ENCODE assay signal across 8 cellular contexts in the genomic region with DNA sequence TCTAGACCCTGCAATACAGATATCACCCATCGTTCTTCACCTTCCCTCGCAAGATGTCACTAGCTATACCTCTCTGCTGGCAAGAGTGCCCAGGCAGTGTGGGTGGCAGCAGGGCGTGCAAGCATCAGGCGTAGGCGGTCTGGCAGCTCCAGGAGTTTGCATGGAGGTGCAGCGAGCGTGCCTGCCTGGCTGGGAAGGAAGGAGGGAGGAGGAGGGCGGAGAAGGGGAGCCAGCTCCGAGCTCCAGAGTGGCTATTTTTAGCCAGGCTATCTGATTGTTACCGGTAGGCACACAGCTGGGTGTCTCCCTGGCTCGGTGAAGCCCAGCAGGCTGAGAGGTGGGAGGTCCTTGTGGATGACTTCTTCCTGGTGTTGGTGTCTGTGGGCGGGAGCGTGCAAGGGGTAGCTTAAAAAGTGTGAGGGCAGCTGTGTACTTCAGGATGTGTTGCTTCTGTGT. TPM values are rescaled to one million over a fixed set of nuclear protein-coding genes. Genes with fewer than 3 reads are reported as not detected.
DNase-seq lines count a peak whose midpoint lies in the region; ATAC-seq and TF ChIP-seq lines count a peak whose summit lies in the region.

No MANE protein-coding gene starts in this region.

- H3K9me3 Mint-ChIP-seq in activated CD4-positive, alpha-beta T cell treated with anti-CD3 and anti-CD28 coated beads for 36 hours (ENCODE audit: low read depth) = no peaks in the 10 kb centered on the region

- peaks cover 0 to 60% (median 59%) of the 10 kb centered on the region in 4 donors for H3K4me1 ChIP-seq in sigmoid colon

- H3K4me1 Mint-ChIP-seq in activated CD4-positive, alpha-beta T cell treated with anti-CD3 and anti-CD28 coated beads for 36 hours = peaks cover 56% of the 10 kb centered on the region

- peak overlapping the region; percentile 20 for H3K27ac Mint-ChIP-seq in activated CD4-positive, alpha-beta T cell treated with anti-CD3 and anti-CD28 coated beads for 36 hours

- peak overlapping the region; percentile 18 for H3K4me3 Mint-ChIP-seq in activated CD4-positive, alpha-beta T cell treated with anti-CD3 and anti-CD28 coated beads for 36 hours

- DNase-seq in activated CD4-positive, alpha-beta T cell treated with anti-CD3 and anti-CD28 coated beads for 36 hours = peak; percentile 62
- DNase-seq in activated CD4-positive, alpha-beta T cell treated with anti-CD3 and anti-CD28 coated beads, Interleukin-2, amount 50 U/mL, for 1 hour = no peak
- DNase-seq in NCI-H526 treated with DMSO at 0.1 percent for 48 hours (lab: John Stamatoyannopoulos, UW) (peak; percentile 81), astrocyte of the cerebellum (ENCODE audit: low read depth) (no peak), iPS DF 19.7 (ENCODE audit: low read depth, low spot score) (peak; percentile 57), sigmoid colon (peak; percentile 87), cortex of kidney (lab: John Stamatoyannopoulos, UW) (no peak)

- peak overlapping the region; percentile 73 to 98 (median 96) for H3K27ac ChIP-seq in sigmoid colon

- TF ChIP-seq CTCF in astrocyte of the cerebellum (IDR thresholded peaks at IDR 0.05; ENCODE audit: low read depth, low read length, missing control alignments) (no peak), sigmoid colon (IDR thresholded peaks at IDR 0.05) (no peak)

- in situ Hi-C loops in astrocyte of the cerebellum (cut with HindIII; ENCODE audit: low sequenced_read_pairs) = no loop called here

- no peak for TF ChIP-seq POLR2A in sigmoid colon (IDR thresholded peaks at IDR 0.05)

- H3K27me3 Mint-ChIP-seq in activated CD4-positive, alpha-beta T cell treated with anti-CD3 and anti-CD28 coated beads for 36 hours = no peaks in the 10 kb centered on the region

- 9 to 18% methylated on average over 13 of the region's 13 CpGs for WGBS in sigmoid colon, 2 donors

- CTCF ChIA-PET in activated CD4-positive, alpha-beta T cell treated with anti-CD3 and anti-CD28 coated beads for 36 hours (lab: Charles Lee) = interaction anchor here (0.5 to 2.4 kb wide), 13 partner anchors 8 to 1026 kb away, joined by 3 to 20 read pairs (median 3); partner anchors contain the start of genes C3AR1 and SLC2A14

- POLR2A ChIA-PET in activated CD4-positive, alpha-beta T cell treated with anti-CD3 and anti-CD28 coated beads for 36 hours (lab: Charles Lee) = interaction anchor here (0.6 to 1.4 kb wide), 3 partner anchors 28 to 118 kb away, joined by 3 to 6 read pairs (median 3); partner anchors contain the start of genes C3AR1 and ZNF705A

- H3K9me3 ChIP-seq in sigmoid colon = no peaks in the 10 kb centered on the region

- H3K4me3 ChIP-seq in astrocyte of the cerebellum (ENCODE audit: low read depth, low read length) (peak overlapping the region; percentile 27), sigmoid colon (peak overlapping the region in 3 of 4 donors; percentile 18 to 33 (median 23))

- ATAC-seq in activated CD4-positive, alpha-beta T cell treated with anti-CD3 and anti-CD28 coated beads for 36 hours = peak; percentile 66
- no peak for ATAC-seq in HG03280 (IDR thresholded peaks at IDR 0.05; ENCODE audit: unreplicated experiment)

- H3K27me3 ChIP-seq in sigmoid colon = no peaks in the 10 kb centered on the region

- peaks cover 17% of the 10 kb centered on the region for H3K36me3 Mint-ChIP-seq in activated CD4-positive, alpha-beta T cell treated with anti-CD3 and anti-CD28 coated beads for 36 hours (ENCODE audit: low read depth)

- no peak for TF ChIP-seq EP300 in sigmoid colon (IDR thresholded peaks at IDR 0.05)

- peaks cover 6 to 39% (median 30%) of the 10 kb centered on the region in 4 donors for H3K36me3 ChIP-seq in sigmoid colon

- intact Hi-C loops in activated CD4-positive, alpha-beta T cell treated with anti-CD3 and anti-CD28 coated beads for 36 hours (cut with DNase I, micrococcal nuclease) = no loop called here
- intact Hi-C loops in sigmoid colon (cut with DNase I) = loop anchor here (5.0 kb wide), 2 partner anchors 204 to 659 kb away; partner anchors contain the start of gene RIMKLB

RNA-seq across cellular contexts. Expression of gene FOXJ2, which starts 6.2 kb away (rescaled TPM):
- total RNA-seq in activated CD4-positive, alpha-beta T cell treated with anti-CD3 and anti-CD28 coated beads for 36 hours = 10 to 100 TPM; 14.8 to 16.5 TPM
- total RNA-seq in sigmoid colon = 10 to 100 TPM; 12.5 to 17.1 (median 15.7) TPM
- polyA plus RNA-seq in sigmoid colon = 1 to 10 TPM; 2.8 to 8.6 (median 4.8) TPM

RNA-seq across cellular contexts. Expression of gene C3AR1, which starts 27.5 kb away (rescaled TPM):
- under 1 TPM; 0.33 to 0.57 TPM for total RNA-seq in activated CD4-positive, alpha-beta T cell treated with anti-CD3 and anti-CD28 coated beads for 36 hours
- total RNA-seq in sigmoid colon = 10 to 100 TPM in 3 of 4 donors, 1 to 10 TPM in 1; 6.6 to 16.8 (median 12.2) TPM
- 10 to 100 TPM in 1 of 3 donors, 1 to 10 TPM in 2; 7.6 to 27.3 (median 9.0) TPM for polyA plus RNA-seq in sigmoid colon

RNA-seq across cellular contexts. Expression of gene NECAP1, which starts 43.4 kb away (rescaled TPM):
- 10 to 100 TPM; 29.4 to 29.8 TPM for total RNA-seq in activated CD4-positive, alpha-beta T cell treated with anti-CD3 and anti-CD28 coated beads for 36 hours
- 10 to 100 TPM; 23.9 to 31.0 (median 25.2) TPM for total RNA-seq in sigmoid colon
- polyA plus RNA-seq in sigmoid colon = 10 to 100 TPM; 21.3 to 45.5 (median 33.0) TPM

Comparison
In these comparisons a context has a peak if more than half of its experiments do, and no peak if none do; other contexts are left out.
1. DNase-seq: peak in activated CD4-positive, alpha-beta T cell treated with anti-CD3 and anti-CD28 coated beads for 36 hours (single experiment), NCI-H526 treated with DMSO at 0.1 percent for 48 hours (single experiment), iPS DF 19.7 (single experiment) and sigmoid colon (single experiment); none in activated CD4-positive, alpha-beta T cell treated with anti-CD3 and anti-CD28 coated beads, Interleukin-2, amount 50 U/mL, for 1 hour (single experiment), astrocyte of the cerebellum (single experiment) and cortex of kidney (single experiment).
2. RNA of gene C3AR1, which starts 27.5 kb away (total RNA-seq): 6.6 to 16.8 TPM in sigmoid colon; 0.33 to 0.57 TPM in activated CD4-positive, alpha-beta T cell treated with anti-CD3 and anti-CD28 coated beads for 36 hours; every median in the first group is over 4 times any median in the second.